In genomic region chr7:117800841-117801240, GRCh38 we compare ENCODE assay signal across 14 cellular contexts.
DNase-seq lines count a peak whose midpoint lies in the region; ATAC-seq lines count a peak whose summit lies in the region.
"Had no signal": no experiment of that assay in that cellular context is flagged by ENCODE, and none has a peak within 500 bp of the region (broad histone marks: within the 10 kb centered on the region; RNA-seq: fewer than 3 reads in every experiment).

No MANE protein-coding gene starts in this region.

- no peak overlapping the region for H3K4ac ChIP-seq in mesendoderm (ENCODE audit: low read depth, low read length)

- H3K18ac ChIP-seq in mesendoderm (ENCODE audit: low read length), result no peak overlapping the region

- H3K36me3 ChIP-seq in mesendoderm (ENCODE audit: control insufficient read depth, insufficient read depth, low read length), result no peaks in the 10 kb centered on the region

- H3K23ac ChIP-seq in mesendoderm (ENCODE audit: low read length), result no peak overlapping the region

- H3K56ac ChIP-seq in mesendoderm (ENCODE audit: low read length), result no peak overlapping the region

- no peak overlapping the region for H2BK15ac ChIP-seq in mesendoderm (replicated peaks; ENCODE audit: low read depth)

- H3K79me2 ChIP-seq in mesendoderm (ENCODE audit: control insufficient read depth, insufficient read depth, low read length), result no peaks in the 10 kb centered on the region

- H4K5ac ChIP-seq in mesendoderm (ENCODE audit: low read length), result no peak overlapping the region

- no peak overlapping the region for H3K4me3 ChIP-seq in mesendoderm (ENCODE audit: low read length)
- H3K4me3 ChIP-seq: GM23248 had no signal

- H2BK120ac ChIP-seq in mesendoderm (ENCODE audit: low read depth, low read length), result no peak overlapping the region

- H3K79me1 ChIP-seq in mesendoderm (ENCODE audit: low read length), result no peaks in the 10 kb centered on the region

- H3K4me2 ChIP-seq in mesendoderm (ENCODE audit: low read length), result no peak overlapping the region

- H2BK5ac ChIP-seq in mesendoderm (ENCODE audit: low read length), result no peak overlapping the region

- no peaks in the 10 kb centered on the region for H3K4me1 ChIP-seq in mesendoderm (ENCODE audit: control insufficient read depth, low read depth, low read length)

- no peak overlapping the region for H4K8ac ChIP-seq in mesendoderm (ENCODE audit: low read depth, low read length)

- H3K27me3 ChIP-seq in mesendoderm (ENCODE audit: insufficient read depth, low read length, poor library complexity), result no peaks in the 10 kb centered on the region

- no peak for ATAC-seq in GM18858 (IDR thresholded peaks at IDR 0.05; ENCODE audit: unreplicated experiment)
- no peak for ATAC-seq in HG02610 (IDR thresholded peaks at IDR 0.05; ENCODE audit: unreplicated experiment)

- DNase-seq in ELR (ENCODE audit: low read depth), result peak; percentile 41
- peak; percentile 53 for DNase-seq in HCEC 1CT
- peak; percentile 42 for DNase-seq in RKO (ENCODE audit: low spot score)
- DNase-seq in mesendoderm, result peak; percentile 55
- no peak for DNase-seq in ureter (ENCODE audit: low spot score)
- DNase-seq: ACHN; C1 segment of cervical spinal cord; Calu3; CD4-positive, alpha-beta T cell; DMS 273 treated with DMSO at 0.1 percent for 48 hours; GM23248; H7 had no signal

- no peak overlapping the region for H3K27ac ChIP-seq in mesendoderm (ENCODE audit: low read depth, low read length)
- H3K27ac ChIP-seq: GM23248 had no signal

- H3K9ac ChIP-seq in mesendoderm (ENCODE audit: low read length), result no peak overlapping the region
- H3K9ac ChIP-seq: GM23248 had no signal

- no CpG with 5 or more reads among the region's 1 CpG for WGBS in mesendoderm (ENCODE audit: extremely low coverage, insufficient coverage, low lambda C conversion rate)

- H2AK5ac ChIP-seq in mesendoderm (ENCODE audit: low read length), result no peak overlapping the region
